8 cellular contexts compared by ENCODE assay signal in the genomic region with DNA sequence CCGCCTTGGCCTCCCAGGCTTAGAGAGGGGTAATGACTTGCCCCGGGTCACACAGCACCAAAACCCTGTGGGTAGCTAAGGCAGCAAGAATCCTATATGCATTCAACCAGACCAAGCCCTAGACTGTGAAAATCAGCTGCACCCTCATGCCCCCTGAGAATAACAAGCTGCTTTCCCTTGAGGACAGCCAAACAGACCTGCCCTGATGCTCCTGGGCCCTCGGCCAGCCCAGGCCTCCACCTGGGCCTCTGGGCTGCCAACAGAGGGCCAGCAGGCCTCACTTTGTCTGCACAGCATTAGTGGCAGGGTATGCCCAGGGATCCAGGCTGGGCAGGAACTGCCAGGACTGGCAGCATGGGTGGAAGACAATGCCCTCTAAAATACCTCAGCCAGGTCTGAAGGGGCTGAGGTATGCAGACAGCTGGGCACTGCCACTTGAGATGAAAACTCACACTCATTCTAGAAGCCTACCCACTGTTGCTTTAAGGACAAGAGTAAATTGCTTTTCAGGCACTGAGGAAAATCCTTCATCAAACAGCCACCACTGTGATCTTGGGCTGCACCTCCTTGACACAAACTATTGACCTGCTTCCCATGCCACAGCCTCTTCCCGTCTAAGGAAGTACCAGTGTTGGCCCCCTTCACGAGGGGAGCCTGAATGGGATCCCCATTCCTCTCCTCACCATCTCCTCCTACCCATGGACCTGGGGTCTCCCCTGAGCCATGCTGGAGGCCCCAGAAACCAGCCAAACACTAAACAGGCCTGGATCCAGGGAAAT. TPM values are rescaled to one million over a fixed set of nuclear protein-coding genes. Genes with fewer than 3 reads are reported as not detected.
DNase-seq lines count a peak whose midpoint lies in the region; ATAC-seq and TF ChIP-seq lines count a peak whose summit lies in the region.

No MANE protein-coding gene starts in this region.

- H3K4me3 Mint-ChIP-seq in effector memory CD8-positive, alpha-beta T cell, result peak overlapping the region; percentile 38 to 50
- no peak overlapping the region for H3K4me3 Mint-ChIP-seq in Calu3 (ENCODE audit: low read depth, unreplicated experiment)

- no peak overlapping the region for H2AFZ ChIP-seq in SK-N-SH (ENCODE audit: low read depth)
- H2AFZ ChIP-seq in Karpas-422 (ENCODE audit: low read length), result no peak overlapping the region
- H2AFZ ChIP-seq in smooth muscle cell (ENCODE audit: low read depth), result no peak overlapping the region

- peaks cover 38% of the 10 kb centered on the region for H3F3A ChIP-seq in SK-N-SH (replicated peaks; ENCODE audit: insufficient read depth)
- peaks cover 50% of the 10 kb centered on the region for H3F3A ChIP-seq in smooth muscle cell (ENCODE audit: low read depth)

- no peaks in the 10 kb centered on the region for H3K9me3 ChIP-seq in SK-N-SH
- H3K9me3 ChIP-seq in Karpas-422 (ENCODE audit: low read length), result no peaks in the 10 kb centered on the region
- no peaks in the 10 kb centered on the region for H3K9me3 ChIP-seq in smooth muscle cell (replicated peaks; ENCODE audit: low read depth)
- H3K9me3 ChIP-seq in aorta (ENCODE audit: control insufficient read depth, low read length), result no peaks in the 10 kb centered on the region

- H3K9me2 ChIP-seq in SK-N-SH (no peaks in the 10 kb centered on the region), Karpas-422 (replicated peaks; ENCODE audit: insufficient read depth, low read length) (no peaks in the 10 kb centered on the region)

- H3K4me1 Mint-ChIP-seq in effector memory CD8-positive, alpha-beta T cell (ENCODE audit: low read depth in 2 of 2), result peaks cover 34 to 36% of the 10 kb centered on the region in 2 donors
- H3K4me1 Mint-ChIP-seq in Calu3 (ENCODE audit: low read depth, unreplicated experiment), result peaks cover 34% of the 10 kb centered on the region

- H3K9me3 Mint-ChIP-seq in effector memory CD8-positive, alpha-beta T cell, result no peaks in the 10 kb centered on the region
- no peaks in the 10 kb centered on the region for H3K9me3 Mint-ChIP-seq in Calu3 (ENCODE audit: low read depth, unreplicated experiment)

- H3K79me2 ChIP-seq in SK-N-SH (ENCODE audit: insufficient read depth), result peaks cover 92% of the 10 kb centered on the region
- peaks cover 58% of the 10 kb centered on the region for H3K79me2 ChIP-seq in Karpas-422 (ENCODE audit: low read length)
- peaks cover 76% of the 10 kb centered on the region for H3K79me2 ChIP-seq in smooth muscle cell (ENCODE audit: low read depth)

- 95% methylated on average over 4 of the region's 5 CpGs for WGBS in SK-N-SH (ENCODE audit: low lambda C conversion rate)
- 91% methylated on average over 5 of the region's 5 CpGs for WGBS in smooth muscle cell (ENCODE audit: low lambda C conversion rate)
- WGBS in aorta, 2 donors, result 87 to 89% methylated on average over 5 of the region's 5 CpGs

- peak overlapping the region; percentile 77 to 79 for H3K27ac Mint-ChIP-seq in effector memory CD8-positive, alpha-beta T cell
- H3K27ac Mint-ChIP-seq in Calu3 (ENCODE audit: unreplicated experiment), result no peak overlapping the region

- H3K27me3 Mint-ChIP-seq in effector memory CD8-positive, alpha-beta T cell, result no peaks in the 10 kb centered on the region
- no peaks in the 10 kb centered on the region for H3K27me3 Mint-ChIP-seq in Calu3 (ENCODE audit: unreplicated experiment)

- POLR2A ChIA-PET in SK-N-SH (lab: Yijun Ruan, JAX), result interaction anchor here (0.7 kb wide), 1 partner anchor 49 kb away, joined by 3 read pairs; no protein-coding TSS in a partner anchor

- 0 out of 4 replicates have a peak, but pooled peaks of 1 of the 2 experiments have one; percentile 29 for TF ChIP-seq EP300 in SK-N-SH (IDR thresholded peaks at IDR 0.05; ENCODE audit: borderline replicate concordance in 1 of 2, low read depth in 1 of 2, low read length in 1 of 2)

- H3K4me2 ChIP-seq in SK-N-SH (peak overlapping the region; percentile 15; the same call in 1 of the 2 replicates), Karpas-422 (ENCODE audit: low read depth, low read length, poor library complexity, severe bottlenecking) (peak overlapping the region; percentile 62), smooth muscle cell (peak overlapping the region; percentile 75)

- CTCF ChIA-PET in SK-N-SH (lab: Yijun Ruan, JAX) (no interaction called here), Calu3 (lab: Charles Lee) (no interaction called here)

- H4K20me1 ChIP-seq in SK-N-SH (ENCODE audit: insufficient read depth), result peaks cover 28% of the 10 kb centered on the region
- no peaks in the 10 kb centered on the region for H4K20me1 ChIP-seq in Karpas-422 (ENCODE audit: insufficient read depth, low read depth, low read length)
- H4K20me1 ChIP-seq in smooth muscle cell (ENCODE audit: low read depth), result peaks cover 61% of the 10 kb centered on the region

- TF ChIP-seq RAD21 in SK-N-SH (IDR thresholded peaks at IDR 0.05; ENCODE audit: low read length), result peak; percentile 17; the same call in 1 of the 2 replicates

- no peak overlapping the region for H3K9ac ChIP-seq in SK-N-SH
- H3K9ac ChIP-seq in Karpas-422 (ENCODE audit: low read length), result peak overlapping the region; percentile 73
- H3K9ac ChIP-seq in smooth muscle cell (ENCODE audit: low read depth), result peak overlapping the region; percentile 16

- H3K36me3 Mint-ChIP-seq in effector memory CD8-positive, alpha-beta T cell (ENCODE audit: insufficient read depth), result no peaks in the 10 kb centered on the region
- peaks cover 5% of the 10 kb centered on the region for H3K36me3 Mint-ChIP-seq in Calu3 (ENCODE audit: insufficient read depth, unreplicated experiment)

- intact Hi-C loops in Calu3 (cut with micrococcal nuclease; ENCODE audit: unreplicated experiment), result no loop called here
- intact Hi-C loops in aorta (cut with DNase I), result no loop called here

- H3K27me3 ChIP-seq in SK-N-SH (ENCODE audit: insufficient read depth) (no peaks in the 10 kb centered on the region), Karpas-422 (ENCODE audit: low read length) (no peaks in the 10 kb centered on the region), smooth muscle cell (ENCODE audit: low read depth) (no peaks in the 10 kb centered on the region), aorta (ENCODE audit: control insufficient read depth in 1 of 2, insufficient read depth in 2 of 2, low read length in 1 of 2) (no peaks in the 10 kb centered on the region)

- DNase-seq in SK-N-SH, result no peak
- DNase-seq in Karpas-422, result peak; percentile 92
- DNase-seq in effector memory CD8-positive, alpha-beta T cell, result no peak
- DNase-seq in smooth muscle cell (lab: John Stamatoyannopoulos, UW; ENCODE audit: unreplicated experiment), result no peak
- DNase-seq in Calu3, result no peak
- DNase-seq in aorta, result no peak

- H3K4me1 ChIP-seq in SK-N-SH (ENCODE audit: control insufficient read depth in 1 of 2, insufficient read depth in 2 of 2, low read depth in 1 of 2, low read length in 1 of 2) (peaks cover 50 to 72% of the 10 kb centered on the region in 2 experiments), Karpas-422 (ENCODE audit: low read length) (peaks cover 72% of the 10 kb centered on the region), smooth muscle cell (ENCODE audit: low read depth) (peaks cover 49% of the 10 kb centered on the region), aorta (ENCODE audit: control insufficient read depth in 1 of 2, insufficient read depth in 2 of 2, low read length in 2 of 2) (peaks cover 2 to 6% of the 10 kb centered on the region in 2 donors)

- H3K36me3 ChIP-seq in SK-N-SH (replicated peaks in 1 of 2; ENCODE audit: control insufficient read depth in 1 of 2, insufficient read depth in 2 of 2, low read length in 1 of 2) (peaks cover 6 to 8% of the 10 kb centered on the region in 2 experiments), Karpas-422 (ENCODE audit: insufficient read depth, low read length) (0 out of 2 replicates have a peak, but pooled peaks cover 3% of the 10 kb centered on the region), smooth muscle cell (ENCODE audit: low read depth) (no peaks in the 10 kb centered on the region), aorta (ENCODE audit: control insufficient read depth in 1 of 2, insufficient read depth in 2 of 2, low read length in 1 of 2) (no peaks in the 10 kb centered on the region)

- ATAC-seq in SK-N-SH treated with all-trans-retinoic acid at 6 μM for 48 hours (no peak), HG02678 (IDR thresholded peaks at IDR 0.05; ENCODE audit: unreplicated experiment) (no peak), aorta (ENCODE audit: low FRiP score) (no peak)
- ATAC-seq in effector memory CD8-positive, alpha-beta T cell (replicated peaks), result no peak

- peak overlapping the region; percentile 94 to 99 for H3K27ac ChIP-seq in SK-N-SH (ENCODE audit: low read depth in 2 of 2, low read length in 1 of 2)
- H3K27ac ChIP-seq in Karpas-422 (ENCODE audit: low read length), result peak overlapping the region; percentile 99
- H3K27ac ChIP-seq in smooth muscle cell (ENCODE audit: low read depth), result peak overlapping the region; percentile 94
- H3K27ac ChIP-seq in aorta (ENCODE audit: low read depth in 1 of 2, low read length in 2 of 2), result no peak overlapping the region

- H3K4me3 ChIP-seq in SK-N-SH (ENCODE audit: low read depth in 2 of 2, low read length in 1 of 2) (no peak overlapping the region), Karpas-422 (ENCODE audit: low read length) (peak overlapping the region; percentile 48), smooth muscle cell (no peak overlapping the region), aorta (ENCODE audit: low read length in 2 of 2) (no peak overlapping the region)

- no TSS peak for BruUV-seq in Calu3 (replicated peaks; lab: Mats Ljungman, UMichigan)

- TF ChIP-seq CTCF in SK-N-SH (IDR thresholded peaks at IDR 0.05), result no peak
- TF ChIP-seq CTCF in smooth muscle cell (IDR thresholded peaks at IDR 0.05; ENCODE audit: borderline replicate concordance, insufficient read depth, poor library complexity, severe bottlenecking), result no peak
- TF ChIP-seq CTCF in Calu3 (IDR thresholded peaks at IDR 0.05; ENCODE audit: unreplicated experiment), result no peak

TF ChIP-seq in SK-N-SH treated with all-trans-retinoic acid at 6 μM for 48 hours, 23 proteins besides CTCF, POLR2A, EP300 and RAD21 (continues in another document):
- no peak for TF ChIP-seq GLIS3 (CRISPR knock-in tag; IDR thresholded peaks at IDR 0.05)

RNA-seq across cellular contexts. Expression of a gene that starts 8.8 kb away (rescaled TPM):
- 11.4 and 19.9 TPM in 2 replicates for polyA plus RNA-seq in SK-N-SH (2012; rRNA removed)
- polyA plus RNA-seq in SK-N-SH (2012; cell fraction: cytosol; rRNA removed), result 6.6 and 13.1 TPM in 2 replicates
- polyA plus RNA-seq in SK-N-SH (2012; cell fraction: nucleus; rRNA removed), result 13.6 and 16.1 TPM in 2 replicates
- total RNA-seq in Karpas-422 (2014; rRNA removed; shearing (Covaris generic); ENCODE audit: low replicate concordance), result 48.1 and 62.4 TPM in 2 replicates
- total RNA-seq in smooth muscle cell, result 30.2 and 32.5 TPM in 2 replicates
- 31.6 and 42.3 TPM in 2 replicates for polyA plus RNA-seq in smooth muscle cell
- total RNA-seq in Calu3 (2022), result 9.7 and 10.0 TPM in 2 replicates
- total RNA-seq in aorta, result 10 to 100 TPM; 28.3 to 39.5 TPM
- 1 to 10 TPM; 4.1 to 8.5 TPM for polyA plus RNA-seq in aorta

RNA-seq across cellular contexts. Expression of a gene that starts 24.3 kb away (rescaled TPM):
- 9.7 and 10.4 TPM in 2 replicates for polyA plus RNA-seq in SK-N-SH (2012; rRNA removed)
- polyA plus RNA-seq in SK-N-SH (2012; cell fraction: cytosol; rRNA removed), result 2.3 and 3.3 TPM in 2 replicates
- polyA plus RNA-seq in SK-N-SH (2012; cell fraction: nucleus; rRNA removed), result 47.7 and 71.8 TPM in 2 replicates
- total RNA-seq in Karpas-422 (2014; rRNA removed; shearing (Covaris generic); ENCODE audit: low replicate concordance), result 6.4 and 17.4 TPM in 2 replicates
- total RNA-seq in smooth muscle cell, result 5.7 and 16.5 TPM in 2 replicates
- polyA plus RNA-seq in smooth muscle cell, result 4.8 and 6.3 TPM in 2 replicates
- 27.6 and 29.1 TPM in 2 replicates for total RNA-seq in Calu3 (2022)
- total RNA-seq in aorta, result 10 to 100 TPM; 11.0 to 14.8 TPM
- polyA plus RNA-seq in aorta, result 10 to 100 TPM in 1 of 2 donors, 1 to 10 TPM in 1; 5.4 to 21.2 TPM

Comparison
In these comparisons a context has a peak if more than half of its experiments do, and no peak if none do; other contexts are left out.
1. H3K27ac ChIP-seq: peak in SK-N-SH (2 of 2), Karpas-422 (single experiment) and smooth muscle cell (single experiment); none in aorta (0 of 2).
2. H3K4me2 ChIP-seq: peak in every context shown above with its lines; median percentile 75 in smooth muscle cell; 62 in Karpas-422; 15 in SK-N-SH.